ENCODE assay signal across 8 cellular contexts in genomic region chr15:41022487-41023090, GRCh38.
DNase-seq lines count a peak whose midpoint lies in the region; ATAC-seq and TF ChIP-seq lines count a peak whose summit lies in the region.

No MANE protein-coding gene starts in this region.

- DNase-seq in NCI-H446 (lab: John Stamatoyannopoulos, UW) (peak; percentile 1 to 42), NCI-H446 treated with DMSO at 0.1 percent for 48 hours (lab: John Stamatoyannopoulos, UW) (no peak), LNCaP clone FGC (ENCODE audit: low read depth) (peak; percentile 28), WTC11 (ENCODE audit: low spot score) (peak; percentile 56), mesenchymal stem cell (peak; percentile 77), thoracic aorta (ENCODE audit: low spot score) (no peak)
- peak in 2 of 3 donors; percentile 1 to 3 for DNase-seq in effector memory CD4-positive, alpha-beta T cell

- peaks cover 22% of the 10 kb centered on the region for H3K36me3 ChIP-seq in effector memory CD4-positive, alpha-beta T cell (ENCODE audit: control insufficient read depth, insufficient read depth, low read length)
- H3K36me3 ChIP-seq in mesenchymal stem cell (ENCODE audit: control insufficient read depth in 1 of 2, insufficient read depth in 2 of 2, low read depth in 1 of 2, low read length in 2 of 2): peaks cover 9 to 63% of the 10 kb centered on the region in 2 experiments
- H3K36me3 ChIP-seq in thoracic aorta: no peaks in the 10 kb centered on the region

- no peak overlapping the region for H3K18ac ChIP-seq in mesenchymal stem cell (ENCODE audit: low read depth in 1 of 2, low read length in 2 of 2)

- H2BK15ac ChIP-seq in mesenchymal stem cell (ENCODE audit: low read depth, poor library complexity, severe bottlenecking): no peak overlapping the region

- peaks cover 26% of the 10 kb centered on the region for H3K79me1 ChIP-seq in mesenchymal stem cell (replicated peaks; ENCODE audit: low read length, poor library complexity, severe bottlenecking)

- H3K27ac Mint-ChIP-seq in WTC11: no peak overlapping the region

- H3K4ac ChIP-seq in mesenchymal stem cell (ENCODE audit: low read depth in 1 of 2, low read length in 2 of 2): no peak overlapping the region

- no peak overlapping the region for H4K8ac ChIP-seq in mesenchymal stem cell (ENCODE audit: low read length)

- H3K14ac ChIP-seq in mesenchymal stem cell (ENCODE audit: low read length in 2 of 2): no peak overlapping the region

- H4K91ac ChIP-seq in mesenchymal stem cell (ENCODE audit: low read length): no peak overlapping the region

- H2AK5ac ChIP-seq in mesenchymal stem cell (ENCODE audit: low read length, severe bottlenecking): no peak overlapping the region

- no peak overlapping the region for H3K4me2 ChIP-seq in mesenchymal stem cell (ENCODE audit: low read length, poor library complexity, severe bottlenecking)

- no peak overlapping the region for H2BK5ac ChIP-seq in mesenchymal stem cell (ENCODE audit: low read depth, low read length, poor library complexity, severe bottlenecking)

- H3K27ac ChIP-seq in effector memory CD4-positive, alpha-beta T cell (ENCODE audit: insufficient read depth, low read length, poor library complexity, severe bottlenecking): no peak overlapping the region
- H3K27ac ChIP-seq in mesenchymal stem cell (ENCODE audit: low read length, poor library complexity, severe bottlenecking) (no peak overlapping the region), thoracic aorta (peak overlapping the region; percentile 47 to 76)

- no peaks in the 10 kb centered on the region for H3K4me1 Mint-ChIP-seq in WTC11

- peak; percentile 83 for ATAC-seq in WTC11
- peak; percentile 58 for ATAC-seq in thoracic aorta (ENCODE audit: insufficient number of reproducible peaks, low FRiP score, low read depth)
- ATAC-seq in GM18861 (IDR thresholded peaks at IDR 0.05; ENCODE audit: unreplicated experiment): no peak

- TF ChIP-seq CTCF in LNCaP clone FGC (IDR thresholded peaks at IDR 0.05; ENCODE audit: control insufficient read depth, extremely low read depth, insufficient read depth): peak; percentile 83
- TF ChIP-seq CTCF in WTC11 (IDR thresholded peaks at IDR 0.05): peak; percentile 24
- peak; percentile 74 for TF ChIP-seq CTCF in thoracic aorta (IDR thresholded peaks at IDR 0.05)

- peaks cover 1% of the 10 kb centered on the region for H3K4me1 ChIP-seq in effector memory CD4-positive, alpha-beta T cell (ENCODE audit: control insufficient read depth, insufficient read depth, low read length, poor library complexity, severe bottlenecking)
- H3K4me1 ChIP-seq in mesenchymal stem cell (ENCODE audit: control insufficient read depth, insufficient read depth, low read depth, low read length) (peaks cover 1% of the 10 kb centered on the region), thoracic aorta (ENCODE audit: control insufficient read depth in 1 of 2, low read depth in 2 of 2) (peaks cover 13 to 53% of the 10 kb centered on the region in 2 donors)

- H3K9me3 Mint-ChIP-seq in WTC11: no peaks in the 10 kb centered on the region

- no peaks in the 10 kb centered on the region for H3K9me3 ChIP-seq in effector memory CD4-positive, alpha-beta T cell (ENCODE audit: control insufficient read depth, low read length)
- no peaks in the 10 kb centered on the region for H3K9me3 ChIP-seq in mesenchymal stem cell (ENCODE audit: control insufficient read depth, low read length)
- no peaks in the 10 kb centered on the region for H3K9me3 ChIP-seq in thoracic aorta

- WGBS in mesenchymal stem cell: 75% methylated on average over 5 of the region's 5 CpGs

- H3K27me3 Mint-ChIP-seq in WTC11 (ENCODE audit: low read depth): no peaks in the 10 kb centered on the region

- no peak overlapping the region for H3K23ac ChIP-seq in mesenchymal stem cell (ENCODE audit: low read length in 2 of 2)

- no peak overlapping the region for H2BK120ac ChIP-seq in mesenchymal stem cell (ENCODE audit: low read depth, low read length)

- H3K4me3 Mint-ChIP-seq in WTC11: no peak overlapping the region

- POLR2A ChIA-PET in WTC11 (lab: Charles Lee): no interaction called here

- no peak overlapping the region for H3K9ac ChIP-seq in mesenchymal stem cell (ENCODE audit: low read length)

- H2AFZ ChIP-seq in mesenchymal stem cell (ENCODE audit: low read depth, low read length): no peak overlapping the region

- CTCF ChIA-PET in WTC11 (lab: Charles Lee): interaction anchor here (0.5 to 1.9 kb wide), 11 partner anchors 9 to 163 kb away, joined by 3 to 9 read pairs (median 4); no protein-coding TSS in a partner anchor

- peaks cover 36% of the 10 kb centered on the region for H3K36me3 Mint-ChIP-seq in WTC11

- H3K4me3 ChIP-seq in LNCaP clone FGC (ENCODE audit: low read depth, low read length) (no peak overlapping the region), mesenchymal stem cell (ENCODE audit: insufficient read depth in 1 of 2, low read depth in 1 of 2, low read length in 2 of 2) (no peak overlapping the region), thoracic aorta (no peak overlapping the region)
- no peak overlapping the region for H3K4me3 ChIP-seq in effector memory CD4-positive, alpha-beta T cell (ENCODE audit: insufficient read depth, low read depth, low read length, poor library complexity, severe bottlenecking)

- H2BK12ac ChIP-seq in mesenchymal stem cell (ENCODE audit: low read length in 2 of 2): no peak overlapping the region

- no peaks in the 10 kb centered on the region for H3K27me3 ChIP-seq in effector memory CD4-positive, alpha-beta T cell (replicated peaks; ENCODE audit: control insufficient read depth, insufficient read depth, low read length, poor library complexity, severe bottlenecking)
- H3K27me3 ChIP-seq in mesenchymal stem cell (ENCODE audit: control insufficient read depth in 1 of 2, insufficient read depth in 1 of 2, low read length in 2 of 2) (no peaks in the 10 kb centered on the region), thoracic aorta (replicated peaks; ENCODE audit: insufficient read depth) (no peaks in the 10 kb centered on the region)

TF ChIP-seq in WTC11, 78 proteins besides CTCF, POLR2A, EP300 and RAD21:
- TF ChIP-seq ZNF671 (CRISPR knock-in tag; IDR thresholded peaks at IDR 0.05): no peak
- TF ChIP-seq ZNF512 (CRISPR knock-in tag; IDR thresholded peaks at IDR 0.05; ENCODE audit: borderline replicate concordance): no peak
- TF ChIP-seq JAZF1 (CRISPR knock-in tag; IDR thresholded peaks at IDR 0.05): no peak
- TF ChIP-seq NR2C2 (CRISPR knock-in tag; IDR thresholded peaks at IDR 0.05): no peak

Comparison
In these comparisons a context has a peak if more than half of its experiments do, and no peak if none do; other contexts are left out.
1. DNase-seq: peak in NCI-H446 (2 of 2), LNCaP clone FGC (single experiment), WTC11 (single experiment), effector memory CD4-positive, alpha-beta T cell (2 of 3) and mesenchymal stem cell (single experiment); none in NCI-H446 treated with DMSO at 0.1 percent for 48 hours (single experiment) and thoracic aorta (single experiment).
2. CTCF ChIP-seq: peak in every context shown above with its lines; median percentile 83 in LNCaP clone FGC; 74 in thoracic aorta; 24 in WTC11.
3. H3K27ac ChIP-seq: peak in thoracic aorta (2 of 2); none in effector memory CD4-positive, alpha-beta T cell (single experiment) and mesenchymal stem cell (single experiment).